Comparison of ENCODE assay signal across 1 cellular context in the genomic region with DNA sequence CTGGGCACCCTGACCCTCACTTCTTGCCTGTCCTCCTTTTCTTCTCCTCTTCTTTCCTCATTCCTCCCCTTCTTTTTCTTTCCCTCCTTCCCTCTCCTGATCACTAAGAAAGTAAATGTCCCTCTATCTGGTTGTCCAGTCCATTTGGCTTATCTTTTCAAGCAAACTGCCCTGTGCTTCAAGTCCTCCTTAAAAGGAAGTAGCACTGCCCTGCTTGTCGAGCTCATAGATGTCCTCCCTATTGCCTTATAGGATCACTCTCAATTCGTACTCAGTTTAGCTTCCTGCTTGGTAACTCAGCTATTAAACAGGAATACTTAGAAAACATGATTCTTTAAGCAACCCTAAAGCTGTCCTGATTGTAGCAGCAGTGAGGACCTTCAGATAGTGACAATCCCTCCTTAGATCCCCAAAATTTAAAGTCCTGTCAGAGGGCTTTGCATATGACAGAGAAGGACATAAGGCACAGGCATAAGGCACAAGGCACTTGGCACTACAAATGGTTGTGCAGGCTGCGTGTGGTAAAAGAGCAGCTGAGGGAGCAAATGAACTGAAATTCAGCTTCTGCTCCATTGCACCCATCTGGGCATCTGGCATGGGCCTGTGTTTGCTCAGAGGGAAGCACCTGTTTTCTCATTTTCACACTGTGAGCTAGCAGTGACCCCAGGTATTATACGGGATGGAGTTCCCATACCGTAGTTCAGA.
TF ChIP-seq lines count a peak whose summit lies in the region.

No MANE protein-coding gene starts in this region.

TF ChIP-seq in K562, 482 proteins besides CTCF, POLR2A, EP300 and RAD21 (continued from another document and continues in another):
- TF ChIP-seq FOXO4 (CRISPR knock-in tag; IDR thresholded peaks at IDR 0.05): no peak
- peak; percentile 87 for TF ChIP-seq ARID1B (IDR thresholded peaks at IDR 0.05)
- TF ChIP-seq BCOR (IDR thresholded peaks at IDR 0.05): peak; percentile 63
- TF ChIP-seq BACH1 (tag; IDR thresholded peaks at IDR 0.05): peak; percentile 80; the same call in 1 of the 2 replicates
- TF ChIP-seq PURB (CRISPR knock-in tag; IDR thresholded peaks at IDR 0.05; ENCODE audit: low read depth): no peak
- TF ChIP-seq ZNF282 (CRISPR knock-in tag; IDR thresholded peaks at IDR 0.05): no peak
- 0 out of 2 replicates have a peak, but pooled peaks have one; percentile 49 for TF ChIP-seq ZNF212 (CRISPR knock-in tag; IDR thresholded peaks at IDR 0.05)
- peak; percentile 65; the same call in 1 of the 2 replicates for TF ChIP-seq PATZ1 (CRISPR knock-in tag; IDR thresholded peaks at IDR 0.05; ENCODE audit: borderline replicate concordance)
- TF ChIP-seq SMAD2 (IDR thresholded peaks at IDR 0.05; ENCODE audit: low read depth, low read length): no peak
- no peak for TF ChIP-seq ZFP91 (CRISPR knock-in tag; IDR thresholded peaks at IDR 0.05)
- no peak for TF ChIP-seq KLF1 (tag; IDR thresholded peaks at IDR 0.05)
- TF ChIP-seq BRF1 (IDR thresholded peaks at IDR 0.05; ENCODE audit: borderline replicate concordance, extremely low read depth, insufficient read length): no peak
- no peak; the same call in 1 of the 2 replicates for TF ChIP-seq SMAD3 (CRISPR knock-in tag; conservative IDR thresholded peaks at IDR 0.05)
- TF ChIP-seq PRPF4 (IDR thresholded peaks at IDR 0.05; ENCODE audit: insufficient read depth, low read depth, low read length, poor library complexity, severe bottlenecking): no peak
- TF ChIP-seq SETDB1 (IDR thresholded peaks at IDR 0.05; ENCODE audit: low read length): no peak
- no peak for TF ChIP-seq SRSF7 (optimal IDR thresholded peaks at IDR 0.05; ENCODE audit: low read depth, low read length)
- TF ChIP-seq ZBTB7A (IDR thresholded peaks at IDR 0.05; ENCODE audit: borderline replicate concordance, control insufficient read depth, low read depth, low read length): no peak
- 0 out of 2 replicates have a peak, but pooled peaks have one; percentile 40 for TF ChIP-seq ZNF444 (CRISPR knock-in tag; IDR thresholded peaks at IDR 0.05)
- TF ChIP-seq, protein P1, sequence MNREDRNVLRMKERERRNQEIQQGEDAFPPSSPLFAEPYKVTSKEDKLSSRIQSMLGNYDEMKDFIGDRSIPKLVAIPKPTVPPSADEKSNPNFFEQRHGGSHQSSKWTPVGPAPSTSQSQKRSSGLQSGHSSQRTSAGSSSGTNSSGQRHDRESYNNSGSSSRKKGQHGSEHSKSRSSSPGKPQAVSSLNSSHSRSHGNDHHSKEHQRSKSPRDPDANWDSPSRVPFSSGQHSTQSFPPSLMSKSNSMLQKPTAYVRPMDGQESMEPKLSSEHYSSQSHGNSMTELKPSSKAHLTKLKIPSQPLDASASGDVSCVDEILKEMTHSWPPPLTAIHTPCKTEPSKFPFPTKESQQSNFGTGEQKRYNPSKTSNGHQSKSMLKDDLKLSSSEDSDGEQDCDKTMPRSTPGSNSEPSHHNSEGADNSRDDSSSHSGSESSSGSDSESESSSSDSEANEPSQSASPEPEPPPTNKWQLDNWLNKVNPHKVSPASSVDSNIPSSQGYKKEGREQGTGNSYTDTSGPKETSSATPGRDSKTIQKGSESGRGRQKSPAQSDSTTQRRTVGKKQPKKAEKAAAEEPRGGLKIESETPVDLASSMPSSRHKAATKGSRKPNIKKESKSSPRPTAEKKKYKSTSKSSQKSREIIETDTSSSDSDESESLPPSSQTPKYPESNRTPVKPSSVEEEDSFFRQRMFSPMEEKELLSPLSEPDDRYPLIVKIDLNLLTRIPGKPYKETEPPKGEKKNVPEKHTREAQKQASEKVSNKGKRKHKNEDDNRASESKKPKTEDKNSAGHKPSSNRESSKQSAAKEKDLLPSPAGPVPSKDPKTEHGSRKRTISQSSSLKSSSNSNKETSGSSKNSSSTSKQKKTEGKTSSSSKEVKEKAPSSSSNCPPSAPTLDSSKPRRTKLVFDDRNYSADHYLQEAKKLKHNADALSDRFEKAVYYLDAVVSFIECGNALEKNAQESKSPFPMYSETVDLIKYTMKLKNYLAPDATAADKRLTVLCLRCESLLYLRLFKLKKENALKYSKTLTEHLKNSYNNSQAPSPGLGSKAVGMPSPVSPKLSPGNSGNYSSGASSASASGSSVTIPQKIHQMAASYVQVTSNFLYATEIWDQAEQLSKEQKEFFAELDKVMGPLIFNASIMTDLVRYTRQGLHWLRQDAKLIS (CRISPR knock-in tag; IDR thresholded peaks at IDR 0.05): no peak
- 0 out of 2 replicates have a peak, but pooled peaks have one; percentile 4 for TF ChIP-seq KLF16 (IDR thresholded peaks at IDR 0.05)
- TF ChIP-seq TRIM28 (IDR thresholded peaks at IDR 0.05): peak; percentile 52; the same call in 1 of the 2 replicates
- TF ChIP-seq RBBP5 (IDR thresholded peaks at IDR 0.05; ENCODE audit: borderline replicate concordance, insufficient read depth, low read length, poor library complexity, severe bottlenecking): no peak
- TF ChIP-seq, protein P2, sequence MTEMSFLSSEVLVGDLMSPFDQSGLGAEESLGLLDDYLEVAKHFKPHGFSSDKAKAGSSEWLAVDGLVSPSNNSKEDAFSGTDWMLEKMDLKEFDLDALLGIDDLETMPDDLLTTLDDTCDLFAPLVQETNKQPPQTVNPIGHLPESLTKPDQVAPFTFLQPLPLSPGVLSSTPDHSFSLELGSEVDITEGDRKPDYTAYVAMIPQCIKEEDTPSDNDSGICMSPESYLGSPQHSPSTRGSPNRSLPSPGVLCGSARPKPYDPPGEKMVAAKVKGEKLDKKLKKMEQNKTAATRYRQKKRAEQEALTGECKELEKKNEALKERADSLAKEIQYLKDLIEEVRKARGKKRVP (CRISPR knock-in tag; IDR thresholded peaks at IDR 0.05): peak; percentile 63; the same call in 1 of the 2 replicates
- TF ChIP-seq RNF2 (IDR thresholded peaks at IDR 0.05): no peak
- no peak for TF ChIP-seq ZNF695 (CRISPR knock-in tag; IDR thresholded peaks at IDR 0.05)
- no peak for TF ChIP-seq NELFE (IDR thresholded peaks at IDR 0.05; ENCODE audit: insufficient read depth, insufficient read length)
- no peak for TF ChIP-seq ZBTB12 (CRISPR knock-in tag; IDR thresholded peaks at IDR 0.05)
- TF ChIP-seq, protein P3, sequence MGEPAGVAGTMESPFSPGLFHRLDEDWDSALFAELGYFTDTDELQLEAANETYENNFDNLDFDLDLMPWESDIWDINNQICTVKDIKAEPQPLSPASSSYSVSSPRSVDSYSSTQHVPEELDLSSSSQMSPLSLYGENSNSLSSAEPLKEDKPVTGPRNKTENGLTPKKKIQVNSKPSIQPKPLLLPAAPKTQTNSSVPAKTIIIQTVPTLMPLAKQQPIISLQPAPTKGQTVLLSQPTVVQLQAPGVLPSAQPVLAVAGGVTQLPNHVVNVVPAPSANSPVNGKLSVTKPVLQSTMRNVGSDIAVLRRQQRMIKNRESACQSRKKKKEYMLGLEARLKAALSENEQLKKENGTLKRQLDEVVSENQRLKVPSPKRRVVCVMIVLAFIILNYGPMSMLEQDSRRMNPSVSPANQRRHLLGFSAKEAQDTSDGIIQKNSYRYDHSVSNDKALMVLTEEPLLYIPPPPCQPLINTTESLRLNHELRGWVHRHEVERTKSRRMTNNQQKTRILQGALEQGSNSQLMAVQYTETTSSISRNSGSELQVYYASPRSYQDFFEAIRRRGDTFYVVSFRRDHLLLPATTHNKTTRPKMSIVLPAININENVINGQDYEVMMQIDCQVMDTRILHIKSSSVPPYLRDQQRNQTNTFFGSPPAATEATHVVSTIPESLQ (CRISPR knock-in tag; IDR thresholded peaks at IDR 0.05): no peak
- no peak for TF ChIP-seq ZNF384 (IDR thresholded peaks at IDR 0.05; ENCODE audit: low read depth, low read length)
- peak; percentile 53 for TF ChIP-seq CXXC5 (CRISPR knock-in tag; IDR thresholded peaks at IDR 0.05)
- no peak for TF ChIP-seq XRCC4 (IDR thresholded peaks at IDR 0.05; ENCODE audit: extremely low read depth, insufficient read depth, insufficient read length)
- TF ChIP-seq, protein P4, sequence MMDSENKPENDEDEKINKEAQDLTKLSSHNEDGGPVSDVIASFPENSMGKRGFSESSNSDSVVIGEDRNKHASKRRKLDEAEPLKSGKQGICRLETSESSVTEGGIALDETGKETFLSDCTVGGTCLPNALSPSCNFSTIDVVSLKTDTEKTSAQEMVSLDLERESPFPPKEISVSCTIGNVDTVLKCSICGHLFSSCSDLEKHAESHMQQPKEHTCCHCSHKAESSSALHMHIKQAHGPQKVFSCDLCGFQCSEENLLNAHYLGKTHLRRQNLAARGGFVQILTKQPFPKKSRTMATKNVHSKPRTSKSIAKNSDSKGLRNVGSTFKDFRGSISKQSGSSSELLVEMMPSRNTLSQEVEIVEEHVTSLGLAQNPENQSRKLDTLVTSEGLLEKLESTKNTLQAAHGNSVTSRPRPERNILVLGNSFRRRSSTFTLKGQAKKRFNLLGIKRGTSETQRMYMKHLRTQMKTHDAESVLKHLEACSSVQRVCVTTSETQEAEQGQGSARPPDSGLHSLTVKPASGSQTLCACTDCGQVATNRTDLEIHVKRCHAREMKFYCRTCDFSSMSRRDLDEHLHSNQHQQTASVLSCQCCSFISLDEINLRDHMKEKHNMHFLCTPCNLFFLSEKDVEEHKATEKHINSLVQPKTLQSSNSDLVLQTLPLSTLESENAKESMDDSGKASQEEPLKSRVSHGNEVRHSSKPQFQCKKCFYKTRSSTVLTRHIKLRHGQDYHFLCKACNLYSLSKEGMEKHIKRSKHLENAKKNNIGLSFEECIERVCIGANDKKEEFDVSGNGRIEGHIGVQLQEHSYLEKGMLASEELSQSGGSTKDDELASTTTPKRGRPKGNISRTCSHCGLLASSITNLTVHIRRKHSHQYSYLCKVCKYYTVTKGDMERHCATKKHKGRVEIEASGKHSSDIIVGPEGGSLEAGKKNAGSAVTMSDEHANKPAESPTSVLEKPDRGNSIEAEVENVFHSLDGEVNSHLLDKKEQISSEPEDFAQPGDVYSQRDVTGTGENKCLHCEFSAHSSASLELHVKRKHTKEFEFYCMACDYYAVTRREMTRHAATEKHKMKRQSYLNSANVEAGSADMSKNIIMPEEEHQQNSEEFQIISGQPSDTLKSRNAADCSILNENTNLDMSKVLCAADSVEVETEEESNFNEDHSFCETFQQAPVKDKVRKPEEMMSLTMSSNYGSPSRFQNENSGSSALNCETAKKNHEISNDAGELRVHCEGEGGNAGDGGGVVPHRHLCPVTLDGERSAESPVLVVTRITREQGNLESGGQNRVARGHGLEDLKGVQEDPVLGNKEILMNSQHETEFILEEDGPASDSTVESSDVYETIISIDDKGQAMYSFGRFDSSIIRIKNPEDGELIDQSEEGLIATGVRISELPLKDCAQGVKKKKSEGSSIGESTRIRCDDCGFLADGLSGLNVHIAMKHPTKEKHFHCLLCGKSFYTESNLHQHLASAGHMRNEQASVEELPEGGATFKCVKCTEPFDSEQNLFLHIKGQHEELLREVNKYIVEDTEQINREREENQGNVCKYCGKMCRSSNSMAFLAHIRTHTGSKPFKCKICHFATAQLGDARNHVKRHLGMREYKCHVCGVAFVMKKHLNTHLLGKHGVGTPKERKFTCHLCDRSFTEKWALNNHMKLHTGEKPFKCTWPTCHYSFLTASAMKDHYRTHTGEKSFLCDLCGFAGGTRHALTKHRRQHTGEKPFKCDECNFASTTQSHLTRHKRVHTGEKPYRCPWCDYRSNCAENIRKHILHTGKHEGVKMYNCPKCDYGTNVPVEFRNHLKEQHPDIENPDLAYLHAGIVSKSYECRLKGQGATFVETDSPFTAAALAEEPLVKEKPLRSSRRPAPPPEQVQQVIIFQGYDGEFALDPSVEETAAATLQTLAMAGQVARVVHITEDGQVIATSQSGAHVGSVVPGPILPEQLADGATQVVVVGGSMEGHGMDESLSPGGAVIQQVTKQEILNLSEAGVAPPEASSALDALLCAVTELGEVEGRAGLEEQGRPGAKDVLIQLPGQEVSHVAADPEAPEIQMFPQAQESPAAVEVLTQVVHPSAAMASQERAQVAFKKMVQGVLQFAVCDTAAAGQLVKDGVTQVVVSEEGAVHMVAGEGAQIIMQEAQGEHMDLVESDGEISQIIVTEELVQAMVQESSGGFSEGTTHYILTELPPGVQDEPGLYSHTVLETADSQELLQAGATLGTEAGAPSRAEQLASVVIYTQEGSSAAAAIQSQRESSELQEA (IDR thresholded peaks at IDR 0.05; ENCODE audit: low read depth): no peak
- TF ChIP-seq LCOR (CRISPR knock-in tag; IDR thresholded peaks at IDR 0.05): no peak
